Comparison of ENCODE assay signal across 14 cellular contexts in genomic region chr2:216752855-216753505, GRCh38. TPM values are rescaled to one million over a fixed set of nuclear protein-coding genes. Genes with fewer than 3 reads are reported as not detected.
"Had no signal": no experiment of that assay in that cellular context is flagged by ENCODE, and none has a peak within 500 bp of the region (broad histone marks: within the 10 kb centered on the region; RNA-seq: fewer than 3 reads in every experiment).

No MANE protein-coding gene starts in this region.

- H3K27ac ChIP-seq: body of pancreas, tibial artery, uterus had no signal

- ATAC-seq: activated naive CD4-positive, alpha-beta T cell treated with anti-CD3 and anti-CD28 coated beads, Interleukin-2, amount 50 U/mL, for 72 hours; activated T-cell treated with anti-CD3 and anti-CD28 coated beads, Interleukin-2, amount 50 U/mL, for 72 hours; body of pancreas; effector memory CD8-positive, alpha-beta T cell; stimulated activated naive B cell treated with anti-CD40 and anti-IgM and Interleukin-4, amounts not matched to agents 10 μg/mL and 1 μg/mL and 100 μg/mL, for 72 hours; WTC11 had no signal

- H3K27me3 ChIP-seq: body of pancreas, tibial artery, uterus had no signal

- H3K4me1 ChIP-seq: body of pancreas, uterus had no signal

- H3K36me3 ChIP-seq: tibial artery, uterus had no signal

- H3K9me3 ChIP-seq: body of pancreas, tibial artery, uterus had no signal

- DNase-seq: activated CD4-positive, alpha-beta memory T cell treated with anti-CD3 and anti-CD28 coated beads, Interleukin-2, amount 10 ng/mL, durations not matched to agents 7 days and 5 days; activated CD4-positive, alpha-beta T cell treated with anti-CD3 and anti-CD28 coated beads for 4 hours; activated gamma-delta T cell; activated T-cell treated with anti-CD3 and anti-CD28 coated beads, Interleukin-2, amount 50 U/mL, for 72 hours; body of pancreas; effector memory CD8-positive, alpha-beta T cell; immature natural killer cell; stimulated activated CD4-positive, alpha-beta T cell treated with anti-CD3 and anti-CD28 coated beads, Interleukin-2, amount 100 ng/mL, for 48 hours; stimulated activated naive B cell treated with anti-CD40 and anti-IgM and Interleukin-4, amounts not matched to agents 10 μg/mL and 1 μg/mL and 100 μg/mL, for 72 hours; tibial artery; uterus had no signal

- H3K4me3 ChIP-seq: body of pancreas, tibial artery, uterus had no signal

RNA-seq across cellular contexts. Expression of gene IGFBP5, which starts 57.6 kb away (rescaled TPM):
- total RNA-seq: activated CD4-positive, alpha-beta memory T cell treated with anti-CD3 and anti-CD28 coated beads, Interleukin-2, amount 10 ng/mL, durations not matched to agents 7 days and 5 days; activated T-cell treated with anti-CD3 and anti-CD28 coated beads, Interleukin-2, amount 50 U/mL, for 72 hours; T-helper 2 cell treated with Interferon-gamma antibody and Interleukin-4, amounts not matched to agents 100 ng/mL and 5 ng/mL, for 36 hours had no signal
- polyA plus RNA-seq: immature natural killer cell had no signal
